In genomic region chr10:45243261-45243660, GRCh38 we compare ENCODE assay signal across 7 cellular contexts.
"Had no signal": no experiment of that assay in that cellular context is flagged by ENCODE, and none has a peak within 500 bp of the region (broad histone marks: within the 10 kb centered on the region; RNA-seq: fewer than 3 reads in every experiment).

No MANE protein-coding gene starts in this region.

- H3K9ac ChIP-seq: GM23248, KMS-11 had no signal

- H2AFZ ChIP-seq: GM23248 had no signal

- H3K9me3 ChIP-seq: HAP-1 had no signal

- H3K4me2 ChIP-seq: KMS-11 had no signal

- H3K36me3 ChIP-seq: HAP-1 had no signal

- DNase-seq: GM23248, H7, IMR-90, Karpas-422, KBM-7 had no signal

- H3K27ac ChIP-seq: GM23248, KMS-11 had no signal

- H3K4me3 ChIP-seq: GM23248, HAP-1 had no signal
